25 cellular contexts compared by ENCODE assay signal in genomic region chr6:32149577-32149845, GRCh38. TPM values are rescaled to one million over a fixed set of nuclear protein-coding genes. Genes with fewer than 3 reads are reported as not detected.
"Had no signal": no experiment of that assay in that cellular context is flagged by ENCODE, and none has a peak within 500 bp of the region (broad histone marks: within the 10 kb centered on the region; RNA-seq: fewer than 3 reads in every experiment).

No MANE protein-coding gene starts in this region.

- DNase-seq: activated CD4-positive, alpha-beta T cell treated with anti-CD3 and anti-CD28 coated beads for 4 hours; activated gamma-delta T cell treated with Interleukin-2 at 50 U/mL for 16 hours; activated T-cell treated with anti-CD3 and anti-CD28 coated beads for 4 hours; adrenal gland; brain microvascular endothelial cell; colonic mucosa; heart right ventricle; lower lobe of right lung; naive B cell; pancreas; psoas muscle; stimulated activated CD4-positive, alpha-beta T cell treated with anti-CD3 and anti-CD28 coated beads, Interleukin-1b, Interleukin-23, amount 100 ng/mL, for 48 hours; T-helper 9 cell had no signal

- H3K27ac ChIP-seq: adrenal gland, brain microvascular endothelial cell, colonic mucosa, epithelial cell of prostate, heart right ventricle, lower lobe of right lung, neutrophil, pancreas, psoas muscle, right atrium auricular region had no signal

- H3K27me3 ChIP-seq: adrenal gland, ascending aorta, brain microvascular endothelial cell, colonic mucosa, pancreas, right atrium auricular region, tibial nerve had no signal

- ATAC-seq: heart right ventricle, left lobe of liver, lower lobe of right lung, psoas muscle had no signal

- H3K4me1 ChIP-seq: colonic mucosa, pancreas had no signal

- FAIRE-seq: pancreas, urothelium cell line had no signal

- H3K36me3 Mint-ChIP-seq: activated naive CD4-positive, alpha-beta T cell treated with anti-CD3 and anti-CD28 coated beads, Interleukin-2, amount 50 U/mL, for 24 hours had no signal

- H3K9me3 ChIP-seq: adrenal gland, ascending aorta, colonic mucosa, heart right ventricle, lower lobe of right lung, neutrophil, pancreas, psoas muscle, right atrium auricular region, tibial nerve had no signal

- H3K9me3 Mint-ChIP-seq: activated CD4-positive, alpha-beta memory T cell treated with anti-CD3 and anti-CD28 coated beads for 36 hours; activated naive CD4-positive, alpha-beta T cell treated with anti-CD3 and anti-CD28 coated beads, Interleukin-2, amount 50 U/mL, for 24 hours; stimulated activated naive CD8-positive, alpha-beta T cell treated with anti-CD3 and anti-CD28 coated beads, Interleukin-15, Interleukin-2, amounts not matched to agents 100 ng/mL and 50 ng/mL, for 24 hours had no signal

- H3K36me3 ChIP-seq: adrenal gland, brain microvascular endothelial cell, colonic mucosa, lower lobe of right lung, neutrophil, pancreas, right atrium auricular region had no signal

- H3K27ac Mint-ChIP-seq: stimulated activated naive CD8-positive, alpha-beta T cell treated with anti-CD3 and anti-CD28 coated beads, Interleukin-15, Interleukin-2, amounts not matched to agents 100 ng/mL and 50 ng/mL, for 24 hours had no signal

RNA-seq across cellular contexts. Expression of gene PRRT1, which starts 2.2 kb away (rescaled TPM):
- total RNA-seq: kidney epithelial cell, skeletal muscle tissue had no signal

RNA-seq across cellular contexts. Expression of gene FKBPL, which starts 19.4 kb away (rescaled TPM):
- total RNA-seq: ascending aorta had no signal
